ENCODE assay signal across 1 cellular context in the genomic region with DNA sequence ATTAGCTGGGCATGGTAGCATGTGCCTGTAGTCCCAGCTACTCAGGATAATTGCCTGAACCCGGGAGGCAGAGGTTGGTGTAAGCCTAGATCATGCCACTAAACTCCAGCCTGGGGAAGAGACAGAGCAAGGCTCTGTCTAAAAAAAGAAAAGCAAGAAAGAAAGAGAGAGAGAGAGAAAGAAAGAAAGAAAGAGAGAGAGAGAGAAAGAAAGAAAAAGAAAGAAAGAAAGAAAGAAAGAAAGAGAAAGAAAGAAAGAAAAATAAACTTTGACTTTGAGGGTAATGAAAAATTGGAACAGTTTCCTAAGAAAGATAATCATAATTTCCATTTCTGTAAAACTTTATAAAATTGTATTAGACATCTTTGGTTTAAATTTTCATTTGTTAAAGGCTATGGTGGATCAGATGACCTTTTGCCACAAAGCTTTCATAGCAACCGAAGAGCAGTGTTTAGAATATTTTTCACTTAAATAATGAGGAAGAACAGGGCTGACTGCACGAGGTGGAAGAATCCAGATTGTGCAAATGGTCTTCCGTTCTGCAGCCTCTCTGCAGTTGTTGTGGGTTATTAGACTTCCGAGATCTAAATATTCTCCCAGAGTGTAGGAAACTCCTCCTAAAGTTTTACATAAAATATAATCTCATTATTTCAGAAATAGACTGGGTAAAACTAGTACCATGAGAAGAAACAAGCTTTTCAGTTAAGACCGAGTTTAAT.
TF ChIP-seq lines count a peak whose summit lies in the region.

No MANE protein-coding gene starts in this region.

TF ChIP-seq in GM12878, 131 proteins besides CTCF, POLR2A, EP300 and RAD21 (continued from another document):
- TF ChIP-seq, protein P1, sequence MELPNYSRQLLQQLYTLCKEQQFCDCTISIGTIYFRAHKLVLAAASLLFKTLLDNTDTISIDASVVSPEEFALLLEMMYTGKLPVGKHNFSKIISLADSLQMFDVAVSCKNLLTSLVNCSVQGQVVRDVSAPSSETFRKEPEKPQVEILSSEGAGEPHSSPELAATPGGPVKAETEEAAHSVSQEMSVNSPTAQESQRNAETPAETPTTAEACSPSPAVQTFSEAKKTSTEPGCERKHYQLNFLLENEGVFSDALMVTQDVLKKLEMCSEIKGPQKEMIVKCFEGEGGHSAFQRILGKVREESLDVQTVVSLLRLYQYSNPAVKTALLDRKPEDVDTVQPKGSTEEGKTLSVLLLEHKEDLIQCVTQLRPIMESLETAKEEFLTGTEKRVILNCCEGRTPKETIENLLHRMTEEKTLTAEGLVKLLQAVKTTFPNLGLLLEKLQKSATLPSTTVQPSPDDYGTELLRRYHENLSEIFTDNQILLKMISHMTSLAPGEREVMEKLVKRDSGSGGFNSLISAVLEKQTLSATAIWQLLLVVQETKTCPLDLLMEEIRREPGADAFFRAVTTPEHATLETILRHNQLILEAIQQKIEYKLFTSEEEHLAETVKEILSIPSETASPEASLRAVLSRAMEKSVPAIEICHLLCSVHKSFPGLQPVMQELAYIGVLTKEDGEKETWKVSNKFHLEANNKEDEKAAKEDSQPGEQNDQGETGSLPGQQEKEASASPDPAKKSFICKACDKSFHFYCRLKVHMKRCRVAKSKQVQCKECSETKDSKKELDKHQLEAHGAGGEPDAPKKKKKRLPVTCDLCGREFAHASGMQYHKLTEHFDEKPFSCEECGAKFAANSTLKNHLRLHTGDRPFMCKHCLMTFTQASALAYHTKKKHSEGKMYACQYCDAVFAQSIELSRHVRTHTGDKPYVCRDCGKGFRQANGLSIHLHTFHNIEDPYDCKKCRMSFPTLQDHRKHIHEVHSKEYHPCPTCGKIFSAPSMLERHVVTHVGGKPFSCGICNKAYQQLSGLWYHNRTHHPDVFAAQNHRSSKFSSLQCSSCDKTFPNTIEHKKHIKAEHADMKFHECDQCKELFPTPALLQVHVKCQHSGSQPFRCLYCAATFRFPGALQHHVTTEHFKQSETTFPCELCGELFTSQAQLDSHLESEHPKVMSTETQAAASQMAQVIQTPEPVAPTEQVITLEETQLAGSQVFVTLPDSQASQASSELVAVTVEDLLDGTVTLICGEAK (IDR thresholded peaks at IDR 0.05; ENCODE audit: borderline replicate concordance): peak; percentile 38; the same call in 1 of the 2 replicates
- TF ChIP-seq ZNF217 (IDR thresholded peaks at IDR 0.05) (no peak), RUNX3 (IDR thresholded peaks at IDR 0.05; ENCODE audit: low read length) (peak; percentile 53), POLR2AphosphoS5 (IDR thresholded peaks at IDR 0.05; ENCODE audit: low read length) (no peak), NR2C1 (IDR thresholded peaks at IDR 0.05) (no peak), JUNB (IDR thresholded peaks at IDR 0.05) (peak; percentile 7; the same call in 1 of the 2 replicates), RAD51 (IDR thresholded peaks at IDR 0.05) (0 out of 2 replicates have a peak, but pooled peaks have one; percentile 26), CHD4 (IDR thresholded peaks at IDR 0.05) (no peak), ZNF274 (IDR thresholded peaks at IDR 0.05; ENCODE audit: insufficient read depth, insufficient read length) (no peak), ZNF384 (IDR thresholded peaks at IDR 0.05; ENCODE audit: borderline replicate concordance, low read depth, low read length) (no peak), STAT3 (IDR thresholded peaks at IDR 0.05; ENCODE audit: low read depth, low read length) (no peak), ZBED1 (IDR thresholded peaks at IDR 0.05; ENCODE audit: borderline replicate concordance) (no peak), TCF3 (IDR thresholded peaks at IDR 0.05; ENCODE audit: borderline replicate concordance, insufficient read depth, low read depth, low read length) (no peak), SP1 (IDR thresholded peaks at IDR 0.05; ENCODE audit: low read depth, low read length) (no peak), HDGF (IDR thresholded peaks at IDR 0.05) (peak; percentile 46; the same call in 1 of the 2 replicates), SIX5 (IDR thresholded peaks at IDR 0.05; ENCODE audit: low read depth, low read length, severe bottlenecking) (no peak), NRF1 (conservative IDR thresholded peaks at IDR 0.05; ENCODE audit: low read depth, low read length) (no peak), GABPA (IDR thresholded peaks at IDR 0.05; ENCODE audit: low read depth) (no peak), MEF2B (IDR thresholded peaks at IDR 0.05; ENCODE audit: partially characterized antibody, poor library complexity, severe bottlenecking) (no peak), ZZZ3 (IDR thresholded peaks at IDR 0.05; ENCODE audit: control insufficient read depth, insufficient read length, low read depth) (no peak), RFX5 (IDR thresholded peaks at IDR 0.05; ENCODE audit: low read depth, low read length) (no peak), NFXL1 (IDR thresholded peaks at IDR 0.05; ENCODE audit: borderline replicate concordance) (no peak), MTA2 (IDR thresholded peaks at IDR 0.05; ENCODE audit: low read depth) (0 out of 2 replicates have a peak, but pooled peaks have one; percentile 36), DPF2 (IDR thresholded peaks at IDR 0.05) (no peak), HCFC1 (IDR thresholded peaks at IDR 0.05; ENCODE audit: low read length) (no peak), RELB (IDR thresholded peaks at IDR 0.05; ENCODE audit: low read depth) (no peak), KDM1A (IDR thresholded peaks at IDR 0.05; ENCODE audit: borderline replicate concordance) (no peak), CBX5 (IDR thresholded peaks at IDR 0.05; ENCODE audit: low read depth) (no peak), GATAD2B (conservative IDR thresholded peaks at IDR 0.05; ENCODE audit: low read depth) (no peak), IKZF2 (IDR thresholded peaks at IDR 0.05) (peak in 1 of 2 experiments; percentile 36; a peak in 1 of 4 replicates), NFIC (IDR thresholded peaks at IDR 0.05; ENCODE audit: low read depth, low read length) (0 out of 2 replicates have a peak, but pooled peaks have one; percentile 42), NR2F1 (conservative IDR thresholded peaks at IDR 0.05) (no peak), SMC3 (IDR thresholded peaks at IDR 0.05; ENCODE audit: borderline replicate concordance, low read length) (no peak), POU2F2 (IDR thresholded peaks at IDR 0.05; ENCODE audit: borderline replicate concordance, low read depth, low read length) (no peak)
- TF ChIP-seq, protein P2, sequence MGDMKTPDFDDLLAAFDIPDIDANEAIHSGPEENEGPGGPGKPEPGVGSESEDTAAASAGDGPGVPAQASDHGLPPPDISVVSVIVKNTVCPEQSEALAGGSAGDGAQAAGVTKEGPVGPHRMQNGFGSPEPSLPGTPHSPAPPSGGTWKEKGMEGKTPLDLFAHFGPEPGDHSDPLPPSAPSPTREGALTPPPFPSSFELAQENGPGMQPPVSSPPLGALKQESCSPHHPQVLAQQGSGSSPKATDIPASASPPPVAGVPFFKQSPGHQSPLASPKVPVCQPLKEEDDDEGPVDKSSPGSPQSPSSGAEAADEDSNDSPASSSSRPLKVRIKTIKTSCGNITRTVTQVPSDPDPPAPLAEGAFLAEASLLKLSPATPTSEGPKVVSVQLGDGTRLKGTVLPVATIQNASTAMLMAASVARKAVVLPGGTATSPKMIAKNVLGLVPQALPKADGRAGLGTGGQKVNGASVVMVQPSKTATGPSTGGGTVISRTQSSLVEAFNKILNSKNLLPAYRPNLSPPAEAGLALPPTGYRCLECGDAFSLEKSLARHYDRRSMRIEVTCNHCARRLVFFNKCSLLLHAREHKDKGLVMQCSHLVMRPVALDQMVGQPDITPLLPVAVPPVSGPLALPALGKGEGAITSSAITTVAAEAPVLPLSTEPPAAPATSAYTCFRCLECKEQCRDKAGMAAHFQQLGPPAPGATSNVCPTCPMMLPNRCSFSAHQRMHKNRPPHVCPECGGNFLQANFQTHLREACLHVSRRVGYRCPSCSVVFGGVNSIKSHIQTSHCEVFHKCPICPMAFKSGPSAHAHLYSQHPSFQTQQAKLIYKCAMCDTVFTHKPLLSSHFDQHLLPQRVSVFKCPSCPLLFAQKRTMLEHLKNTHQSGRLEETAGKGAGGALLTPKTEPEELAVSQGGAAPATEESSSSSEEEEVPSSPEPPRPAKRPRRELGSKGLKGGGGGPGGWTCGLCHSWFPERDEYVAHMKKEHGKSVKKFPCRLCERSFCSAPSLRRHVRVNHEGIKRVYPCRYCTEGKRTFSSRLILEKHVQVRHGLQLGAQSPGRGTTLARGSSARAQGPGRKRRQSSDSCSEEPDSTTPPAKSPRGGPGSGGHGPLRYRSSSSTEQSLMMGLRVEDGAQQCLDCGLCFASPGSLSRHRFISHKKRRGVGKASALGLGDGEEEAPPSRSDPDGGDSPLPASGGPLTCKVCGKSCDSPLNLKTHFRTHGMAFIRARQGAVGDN (IDR thresholded peaks at IDR 0.05): 0 out of 2 replicates have a peak, but pooled peaks have one; percentile 16
- TF ChIP-seq, protein P3, sequence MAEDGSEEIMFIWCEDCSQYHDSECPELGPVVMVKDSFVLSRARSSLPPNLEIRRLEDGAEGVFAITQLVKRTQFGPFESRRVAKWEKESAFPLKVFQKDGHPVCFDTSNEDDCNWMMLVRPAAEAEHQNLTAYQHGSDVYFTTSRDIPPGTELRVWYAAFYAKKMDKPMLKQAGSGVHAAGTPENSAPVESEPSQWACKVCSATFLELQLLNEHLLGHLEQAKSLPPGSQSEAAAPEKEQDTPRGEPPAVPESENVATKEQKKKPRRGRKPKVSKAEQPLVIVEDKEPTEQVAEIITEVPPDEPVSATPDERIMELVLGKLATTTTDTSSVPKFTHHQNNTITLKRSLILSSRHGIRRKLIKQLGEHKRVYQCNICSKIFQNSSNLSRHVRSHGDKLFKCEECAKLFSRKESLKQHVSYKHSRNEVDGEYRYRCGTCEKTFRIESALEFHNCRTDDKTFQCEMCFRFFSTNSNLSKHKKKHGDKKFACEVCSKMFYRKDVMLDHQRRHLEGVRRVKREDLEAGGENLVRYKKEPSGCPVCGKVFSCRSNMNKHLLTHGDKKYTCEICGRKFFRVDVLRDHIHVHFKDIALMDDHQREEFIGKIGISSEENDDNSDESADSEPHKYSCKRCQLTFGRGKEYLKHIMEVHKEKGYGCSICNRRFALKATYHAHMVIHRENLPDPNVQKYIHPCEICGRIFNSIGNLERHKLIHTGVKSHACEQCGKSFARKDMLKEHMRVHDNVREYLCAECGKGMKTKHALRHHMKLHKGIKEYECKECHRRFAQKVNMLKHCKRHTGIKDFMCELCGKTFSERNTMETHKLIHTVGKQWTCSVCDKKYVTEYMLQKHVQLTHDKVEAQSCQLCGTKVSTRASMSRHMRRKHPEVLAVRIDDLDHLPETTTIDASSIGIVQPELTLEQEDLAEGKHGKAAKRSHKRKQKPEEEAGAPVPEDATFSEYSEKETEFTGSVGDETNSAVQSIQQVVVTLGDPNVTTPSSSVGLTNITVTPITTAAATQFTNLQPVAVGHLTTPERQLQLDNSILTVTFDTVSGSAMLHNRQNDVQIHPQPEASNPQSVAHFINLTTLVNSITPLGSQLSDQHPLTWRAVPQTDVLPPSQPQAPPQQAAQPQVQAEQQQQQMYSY (CRISPR knock-in tag; IDR thresholded peaks at IDR 0.05): no peak
- TF ChIP-seq, protein P4, sequence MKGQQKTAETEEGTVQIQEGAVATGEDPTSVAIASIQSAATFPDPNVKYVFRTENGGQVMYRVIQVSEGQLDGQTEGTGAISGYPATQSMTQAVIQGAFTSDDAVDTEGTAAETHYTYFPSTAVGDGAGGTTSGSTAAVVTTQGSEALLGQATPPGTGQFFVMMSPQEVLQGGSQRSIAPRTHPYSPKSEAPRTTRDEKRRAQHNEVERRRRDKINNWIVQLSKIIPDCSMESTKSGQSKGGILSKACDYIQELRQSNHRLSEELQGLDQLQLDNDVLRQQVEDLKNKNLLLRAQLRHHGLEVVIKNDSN (IDR thresholded peaks at IDR 0.05; ENCODE audit: borderline replicate concordance, extremely low read length, insufficient read depth, low read depth, low read length): no peak
